21 cellular contexts compared by ENCODE assay signal in genomic region chr20:35881676-35882075, GRCh38.
DNase-seq lines count a peak whose midpoint lies in the region; ATAC-seq and TF ChIP-seq lines count a peak whose summit lies in the region.
"Had no signal": no experiment of that assay in that cellular context is flagged by ENCODE, and none has a peak within 500 bp of the region (broad histone marks: within the 10 kb centered on the region; RNA-seq: fewer than 3 reads in every experiment).

No MANE protein-coding gene starts in this region.

- H3K9ac ChIP-seq in trophoblast cell (ENCODE audit: low read length), result no peak overlapping the region

- no peak for TF ChIP-seq CTCF in HFFc6 (IDR thresholded peaks at IDR 0.05)
- TF ChIP-seq CTCF in esophagus muscularis mucosa (IDR thresholded peaks at IDR 0.05), result no peak

- no peak overlapping the region for H4K8ac ChIP-seq in trophoblast cell (ENCODE audit: low read depth, low read length)

- no peaks in the 10 kb centered on the region for H3K27me3 Mint-ChIP-seq in HFFc6 (ENCODE audit: insufficient read depth)
- H3K27me3 Mint-ChIP-seq: CD4-positive, alpha-beta memory T cell had no signal

- H2AFZ ChIP-seq in ACC112 (ENCODE audit: low read length, unreplicated experiment), result no peak overlapping the region
- no peak overlapping the region for H2AFZ ChIP-seq in trophoblast cell (ENCODE audit: insufficient read depth, low read length, poor library complexity)

- no peak overlapping the region for H4K91ac ChIP-seq in trophoblast cell (ENCODE audit: low read depth, low read length)

- TF ChIP-seq POLR2A in esophagus muscularis mucosa (IDR thresholded peaks at IDR 0.05; ENCODE audit: low read depth), result no peak

- H3K79me1 ChIP-seq in trophoblast cell (ENCODE audit: low read length), result peaks cover 3% of the 10 kb centered on the region

- H3K4me3 Mint-ChIP-seq in HFFc6, result no peak overlapping the region
- H3K4me3 Mint-ChIP-seq: CD4-positive, alpha-beta memory T cell; H9 had no signal

- intact Hi-C loops in esophagus muscularis mucosa (cut with DNase I), result loop anchor here (5.0 to 10.0 kb wide), 2 partner anchors 139 to 177 kb away; partner anchors contain the start of gene RBM39

- no peak overlapping the region for H3K14ac ChIP-seq in trophoblast cell (ENCODE audit: low read length)

- H3K27me3 ChIP-seq in ACC112 (ENCODE audit: insufficient read depth, low read length), result no peaks in the 10 kb centered on the region
- no peaks in the 10 kb centered on the region for H3K27me3 ChIP-seq in trophoblast cell (ENCODE audit: insufficient read depth, low read length)
- no peaks in the 10 kb centered on the region for H3K27me3 ChIP-seq in esophagus muscularis mucosa
- H3K27me3 ChIP-seq: BLaER1 treated with 17β-estradiol and CSF1 and Interleukin-3, amounts not matched to agents 10 nM and 100 nM had no signal

- H2BK120ac ChIP-seq in trophoblast cell (ENCODE audit: insufficient read depth, low read length, poor library complexity), result no peak overlapping the region

- H3K4me1 ChIP-seq in ACC112 (ENCODE audit: control insufficient read depth, insufficient read depth, low read length, unreplicated experiment) (peaks cover 40% of the 10 kb centered on the region), trophoblast cell (ENCODE audit: control insufficient read depth in 1 of 2, insufficient read depth in 2 of 2, low read length in 2 of 2) (peaks cover 3 to 9% of the 10 kb centered on the region in 2 experiments), esophagus muscularis mucosa (peaks cover 0 to 27% (median 24%) of the 10 kb centered on the region in 4 donors)
- H3K4me1 ChIP-seq: BLaER1 treated with 17β-estradiol and CSF1 and Interleukin-3, amounts not matched to agents 10 nM and 100 nM had no signal

- TF ChIP-seq EP300 in esophagus muscularis mucosa (IDR thresholded peaks at IDR 0.05), result no peak

- no CpG with 5 or more reads among the region's 1 CpG for WGBS in trophoblast cell (ENCODE audit: extremely low coverage, insufficient coverage, insufficient read length)
- WGBS in esophagus muscularis mucosa, result 33% methylated on average over 1 of the region's 1 CpG

- H4K12ac ChIP-seq in trophoblast cell (ENCODE audit: low read depth, low read length), result no peak overlapping the region

- no peak overlapping the region for H2BK5ac ChIP-seq in trophoblast cell (ENCODE audit: low read depth, low read length, poor library complexity)

- peaks cover 22% of the 10 kb centered on the region for H3K79me2 ChIP-seq in ACC112 (ENCODE audit: control insufficient read depth, insufficient read depth, low read length, unreplicated experiment)
- H3K79me2 ChIP-seq in trophoblast cell (ENCODE audit: control insufficient read depth, insufficient read depth, low read length, poor library complexity), result no peaks in the 10 kb centered on the region

- H3K4me3 ChIP-seq in ACC112 (ENCODE audit: low read depth, low read length) (no peak overlapping the region), trophoblast cell (ENCODE audit: low read depth, low read length) (no peak overlapping the region), esophagus muscularis mucosa (no peak overlapping the region)
- H3K4me3 ChIP-seq: BLaER1 treated with 17β-estradiol and CSF1 and Interleukin-3, amounts not matched to agents 10 nM and 100 nM; GM12878 had no signal

- no peak overlapping the region for H2AK5ac ChIP-seq in trophoblast cell (ENCODE audit: low read length)

- no peak overlapping the region for H3K4me2 ChIP-seq in trophoblast cell (ENCODE audit: low read length)
- H3K4me2 ChIP-seq: BLaER1 treated with 17β-estradiol and CSF1 and Interleukin-3, amounts not matched to agents 10 nM and 100 nM had no signal

- H3K36me3 Mint-ChIP-seq in HFFc6 (ENCODE audit: low read depth), result peaks cover 25% of the 10 kb centered on the region

- H3K4me1 Mint-ChIP-seq in HFFc6 (ENCODE audit: low read depth), result peaks cover 72% of the 10 kb centered on the region

- H3K18ac ChIP-seq in trophoblast cell (ENCODE audit: low read length), result peak overlapping the region; percentile 59

- no peaks in the 10 kb centered on the region for H3K9me3 Mint-ChIP-seq in HFFc6
- H3K9me3 Mint-ChIP-seq: CD4-positive, alpha-beta memory T cell; H9 had no signal

- peaks cover 11% of the 10 kb centered on the region; the same call in 1 of the 2 replicates for H3K36me3 ChIP-seq in ACC112 (ENCODE audit: insufficient read depth, low read length)
- H3K36me3 ChIP-seq in trophoblast cell (ENCODE audit: control insufficient read depth in 1 of 2, insufficient read depth in 2 of 2, low read length in 2 of 2), result peaks cover 0 to 2% of the 10 kb centered on the region in 2 experiments
- peaks cover 0 to 3% (median 0%) of the 10 kb centered on the region in 4 donors for H3K36me3 ChIP-seq in esophagus muscularis mucosa

- H2BK12ac ChIP-seq in trophoblast cell (ENCODE audit: low read length), result no peak overlapping the region

- H3K27ac ChIP-seq in ACC112 (ENCODE audit: low read depth, low read length) (peak overlapping the region; percentile 94), epithelial cell of prostate (peak overlapping the region; percentile 100), trophoblast cell (ENCODE audit: low read depth, low read length) (no peak overlapping the region), esophagus muscularis mucosa (replicated peaks in 1 of 4) (no peak overlapping the region)
- H3K27ac ChIP-seq: BLaER1 treated with 17β-estradiol and CSF1 and Interleukin-3, amounts not matched to agents 10 nM and 100 nM had no signal

- DNase-seq in HFFc6, result no peak
- no peak for DNase-seq in epithelial cell of prostate (ENCODE audit: low read depth, low spot score)
- peak; percentile 30 to 43 for DNase-seq in trophoblast cell
- DNase-seq in NCI-H1436 treated with DMSO at 0.1 percent for 48 hours (lab: John Stamatoyannopoulos, UW), result no peak
- DNase-seq in Ammon's horn (ENCODE audit: low spot score), result no peak
- no peak for DNase-seq in esophagus muscularis mucosa (ENCODE audit: extremely low spot score)
- DNase-seq: Caco-2; CD4-positive, alpha-beta memory T cell; DND-41; H9; KG1; NCI-H1105; NCI-H1694 treated with DMSO at 0.1 percent for 48 hours; NCI-H2081 treated with DMSO at 0.1 percent for 48 hours; NCI-H2171 treated with DMSO at 0.1 percent for 48 hours; NCI-H526; SHP77 had no signal

- H3K9me3 ChIP-seq in trophoblast cell (ENCODE audit: insufficient read depth, low read depth, low read length) (no peaks in the 10 kb centered on the region), esophagus muscularis mucosa (no peaks in the 10 kb centered on the region)
- H3K9me3 ChIP-seq: BLaER1 treated with 17β-estradiol and CSF1 and Interleukin-3, amounts not matched to agents 10 nM and 100 nM; Caco-2 had no signal

- no peak overlapping the region for H3K4ac ChIP-seq in trophoblast cell (ENCODE audit: low read depth, low read length)

- H3K27ac Mint-ChIP-seq in HFFc6, result peak overlapping the region; percentile 38; the same call in 1 of the 2 replicates
- H3K27ac Mint-ChIP-seq: H9 had no signal

- no peak overlapping the region for H3K23ac ChIP-seq in trophoblast cell (ENCODE audit: low read length)

- ATAC-seq in GM18519 (IDR thresholded peaks at IDR 0.05; ENCODE audit: low FRiP score, unreplicated experiment), result no peak
- ATAC-seq: GM12878 had no signal

Comparison
In these comparisons a context has a peak if more than half of its experiments do, and no peak if none do; other contexts are left out.
1. H3K27ac ChIP-seq: peak in ACC112 (single experiment) and epithelial cell of prostate (single experiment); none in trophoblast cell (single experiment) and esophagus muscularis mucosa (0 of 4).
2. DNase-seq: peak in trophoblast cell (2 of 2); none in HFFc6 (single experiment), epithelial cell of prostate (single experiment), NCI-H1436 treated with DMSO at 0.1 percent for 48 hours (single experiment), Ammon's horn (single experiment) and esophagus muscularis mucosa (single experiment).